In the genomic region with DNA sequence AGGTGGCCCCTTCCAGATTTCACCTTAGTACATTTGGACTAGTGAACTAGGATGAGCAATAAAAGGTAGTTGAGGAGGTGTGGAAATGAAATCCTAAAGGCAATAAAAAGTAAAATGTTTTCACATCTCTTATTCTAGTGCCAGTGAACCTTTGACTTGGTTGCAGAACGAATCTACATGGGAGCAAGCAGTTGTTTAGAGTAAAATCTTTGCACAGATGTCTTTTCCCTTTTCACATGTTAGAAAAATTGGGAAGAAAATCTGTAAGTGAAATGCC, we compare ENCODE assay signal across 12 cellular contexts.
DNase-seq lines count a peak whose midpoint lies in the region; ATAC-seq and TF ChIP-seq lines count a peak whose summit lies in the region.
"Had no signal": no experiment of that assay in that cellular context is flagged by ENCODE, and none has a peak within 500 bp of the region (broad histone marks: within the 10 kb centered on the region; RNA-seq: fewer than 3 reads in every experiment).

No MANE protein-coding gene starts in this region.

- peaks cover 0 to 10% (median 0%) of the 10 kb centered on the region in 11 experiments; a peak in 1 of 22 replicates for H3K36me3 ChIP-seq in BLaER1 treated with 17β-estradiol and CSF1 and Interleukin-3, amounts not matched to agents 10 nM and 100 nM
- no peaks in the 10 kb centered on the region for H3K36me3 ChIP-seq in Karpas-422 (ENCODE audit: insufficient read depth, low read length)
- H3K36me3 ChIP-seq in colonic mucosa = no peaks in the 10 kb centered on the region
- no peaks in the 10 kb centered on the region for H3K36me3 ChIP-seq in sigmoid colon

- 9 to 41% methylated on average over 1 of the region's 1 CpG for WGBS in sigmoid colon, 2 donors

- no peak for TF ChIP-seq POLR2A in sigmoid colon (IDR thresholded peaks at IDR 0.05)

- peaks cover 31 to 75% (median 66%) of the 10 kb centered on the region in 4 donors for H3K4me1 Mint-ChIP-seq in naive thymus-derived CD8-positive, alpha-beta T cell

- peak overlapping the region in 2 of 10 donors; percentile 11 to 21 for H3K4me3 Mint-ChIP-seq in naive thymus-derived CD8-positive, alpha-beta T cell
- H3K4me3 Mint-ChIP-seq: activated naive CD4-positive, alpha-beta T cell treated with anti-CD3 and anti-CD28 coated beads for 36 hours had no signal

- H3K27me3 ChIP-seq in BLaER1 treated with 17β-estradiol and CSF1 and Interleukin-3, amounts not matched to agents 10 nM and 100 nM = no peaks in the 10 kb centered on the region
- H3K27me3 ChIP-seq in Karpas-422 (ENCODE audit: low read length) (no peaks in the 10 kb centered on the region), colonic mucosa (no peaks in the 10 kb centered on the region), sigmoid colon (no peaks in the 10 kb centered on the region)

- intact Hi-C loops in colonic mucosa (cut with DNase I) = no loop called here
- intact Hi-C loops in sigmoid colon (cut with DNase I) = no loop called here

- H3K79me2 ChIP-seq in Karpas-422 (ENCODE audit: low read length) = peaks cover 89% of the 10 kb centered on the region

- peaks cover 15 to 33% (median 30%) of the 10 kb centered on the region in 10 experiments for H3K4me1 ChIP-seq in BLaER1 treated with 17β-estradiol and CSF1 and Interleukin-3, amounts not matched to agents 10 nM and 100 nM
- peaks cover 59% of the 10 kb centered on the region for H3K4me1 ChIP-seq in Karpas-422 (ENCODE audit: low read length)
- H3K4me1 ChIP-seq in colonic mucosa = peaks cover 6% of the 10 kb centered on the region
- peaks cover 0 to 46% (median 22%) of the 10 kb centered on the region in 4 donors for H3K4me1 ChIP-seq in sigmoid colon

- H3K36me3 Mint-ChIP-seq in naive thymus-derived CD8-positive, alpha-beta T cell = peaks cover 0 to 16% (median 9%) of the 10 kb centered on the region in 3 donors

- no peak for TF ChIP-seq CTCF in colonic mucosa (IDR thresholded peaks at IDR 0.05)
- no peak for TF ChIP-seq CTCF in sigmoid colon (IDR thresholded peaks at IDR 0.05)

- H4K20me1 ChIP-seq in BLaER1 treated with 17β-estradiol and CSF1 and Interleukin-3, amounts not matched to agents 10 nM and 100 nM = peaks cover 0 to 15% (median 0%) of the 10 kb centered on the region in 11 experiments; a peak in 6 of 22 replicates
- no peaks in the 10 kb centered on the region for H4K20me1 ChIP-seq in Karpas-422 (ENCODE audit: insufficient read depth, low read depth, low read length)

- no peak for DNase-seq in Karpas-422
- no peak for DNase-seq in colonic mucosa
- DNase-seq in naive thymus-derived CD8-positive, alpha-beta T cell = no peak
- DNase-seq in DMS 273 treated with DMSO at 0.1 percent for 48 hours (lab: John Stamatoyannopoulos, UW) = no peak
- no peak for DNase-seq in NCI-H2196 (lab: John Stamatoyannopoulos, UW; ENCODE audit: unreplicated experiment)
- DNase-seq in sigmoid colon = no peak
- DNase-seq: activated CD4-positive, alpha-beta T cell treated with anti-CD3 and anti-CD28 coated beads, Interleukin-2, amount 50 U/mL, for 48 hours; activated naive CD4-positive, alpha-beta T cell treated with anti-CD3 and anti-CD28 coated beads for 36 hours; cortex of kidney; NCI-H187 treated with DMSO at 0.1 percent for 48 hours had no signal

- no peak overlapping the region for H3K9ac ChIP-seq in BLaER1 treated with 17β-estradiol and CSF1 and Interleukin-3, amounts not matched to agents 10 nM and 100 nM
- H3K9ac ChIP-seq in Karpas-422 (ENCODE audit: low read length) (no peak overlapping the region), colonic mucosa (ENCODE audit: low read depth in 2 of 2, low read length in 2 of 2) (peak overlapping the region in 1 of 2 donors; percentile 63)

- POLR2A ChIA-PET in naive thymus-derived CD8-positive, alpha-beta T cell (lab: Charles Lee) = interaction anchor here (0.6 kb wide), 1 partner anchor 118 kb away, joined by 3 read pairs; no protein-coding TSS in a partner anchor

- TF ChIP-seq EP300 in sigmoid colon (IDR thresholded peaks at IDR 0.05) = no peak

- peak overlapping the region; percentile 5 to 93 (median 76) for H3K27ac Mint-ChIP-seq in naive thymus-derived CD8-positive, alpha-beta T cell

- peak overlapping the region in 4 of 11 experiments; percentile 2 to 33 (median 26); a peak in 4 of 22 replicates for H3K27ac ChIP-seq in BLaER1 treated with 17β-estradiol and CSF1 and Interleukin-3, amounts not matched to agents 10 nM and 100 nM
- H3K27ac ChIP-seq in Karpas-422 (ENCODE audit: low read length) (peak overlapping the region; percentile 89), colonic mucosa (peak overlapping the region; percentile 4), sigmoid colon (peak overlapping the region in 1 of 4 donors; percentile 58)

- peak overlapping the region in 10 of 11 experiments; percentile 11 to 62 (median 46); a peak in 17 of 22 replicates for H3K4me2 ChIP-seq in BLaER1 treated with 17β-estradiol and CSF1 and Interleukin-3, amounts not matched to agents 10 nM and 100 nM
- peak overlapping the region; percentile 67 for H3K4me2 ChIP-seq in Karpas-422 (ENCODE audit: low read depth, low read length, poor library complexity, severe bottlenecking)

- H3K9me2 ChIP-seq in Karpas-422 (replicated peaks; ENCODE audit: insufficient read depth, low read length) = no peaks in the 10 kb centered on the region

- peaks cover 0 to 26% (median 8%) of the 10 kb centered on the region in 9 donors for H3K9me3 Mint-ChIP-seq in naive thymus-derived CD8-positive, alpha-beta T cell

- peaks cover 28 to 34% (median 33%) of the 10 kb centered on the region in 11 experiments for H3K9me3 ChIP-seq in BLaER1 treated with 17β-estradiol and CSF1 and Interleukin-3, amounts not matched to agents 10 nM and 100 nM (replicated peaks in 1 of 11)
- no peaks in the 10 kb centered on the region; the same call in 1 of the 2 replicates for H3K9me3 ChIP-seq in Karpas-422 (ENCODE audit: low read length)
- H3K9me3 ChIP-seq in colonic mucosa = no peaks in the 10 kb centered on the region
- no peaks in the 10 kb centered on the region for H3K9me3 ChIP-seq in sigmoid colon

- H2AFZ ChIP-seq in Karpas-422 (ENCODE audit: low read length) = no peak overlapping the region

- no peaks in the 10 kb centered on the region for H3K27me3 Mint-ChIP-seq in naive thymus-derived CD8-positive, alpha-beta T cell

- H3K4me3 ChIP-seq in BLaER1 treated with 17β-estradiol and CSF1 and Interleukin-3, amounts not matched to agents 10 nM and 100 nM = no peak overlapping the region
- no peak overlapping the region for H3K4me3 ChIP-seq in Karpas-422 (ENCODE audit: low read length)
- no peak overlapping the region for H3K4me3 ChIP-seq in colonic mucosa
- no peak overlapping the region for H3K4me3 ChIP-seq in sigmoid colon

- ATAC-seq in naive thymus-derived CD8-positive, alpha-beta T cell = no peak
- no peak for ATAC-seq in HG03045 (IDR thresholded peaks at IDR 0.05; ENCODE audit: unreplicated experiment)
